11 cellular contexts compared by ENCODE assay signal in genomic region chr2:44226753-44227152, GRCh38. TPM values are rescaled to one million over a fixed set of nuclear protein-coding genes. Genes with fewer than 3 reads are reported as not detected.
"Had no signal": no experiment of that assay in that cellular context is flagged by ENCODE, and none has a peak within 500 bp of the region (broad histone marks: within the 10 kb centered on the region; RNA-seq: fewer than 3 reads in every experiment).

No MANE protein-coding gene starts in this region.

- FAIRE-seq: H1, H54, HepG2 had no signal

- H3K27ac Mint-ChIP-seq: GM23338, HFFc6 had no signal

- ATAC-seq: GM23338, HepG2 had no signal

- H3K4me2 ChIP-seq: GM23338 had no signal

- H3K9me3 Mint-ChIP-seq: GM23338, H9, HFFc6, IgD-negative memory B cell had no signal

- H3K4me3 ChIP-seq: GM23338 had no signal

- DNase-seq: H9, HCEC 1CT, HFFc6, KG1 had no signal

- H3K27ac ChIP-seq: HL-60 had no signal

- H3K4me3 Mint-ChIP-seq: GM23338, H9, HFFc6, IgD-negative memory B cell had no signal

- H3K27me3 Mint-ChIP-seq: IgD-negative memory B cell had no signal

RNA-seq across cellular contexts. Expression of gene SLC3A1, which starts 48.5 kb away (rescaled TPM):
- total RNA-seq: H1, HepG2, HT1080 had no signal
- polyA plus RNA-seq: H1 had no signal
